ENCODE assay signal across 1 cellular context in genomic region chr6:36499918-36500317, GRCh38.
TF ChIP-seq lines count a peak whose summit lies in the region.

No MANE protein-coding gene starts in this region.

TF ChIP-seq in K562, 482 proteins besides CTCF, POLR2A, EP300 and RAD21:
- no peak for TF ChIP-seq ZNF57 (CRISPR knock-in tag; IDR thresholded peaks at IDR 0.05)
- TF ChIP-seq TCF3 (CRISPR knock-in tag; IDR thresholded peaks at IDR 0.05), result no peak
- TF ChIP-seq ZNF551 (CRISPR knock-in tag; IDR thresholded peaks at IDR 0.05), result no peak
- TF ChIP-seq PRPF4 (IDR thresholded peaks at IDR 0.05; ENCODE audit: insufficient read depth, low read depth, low read length, poor library complexity, severe bottlenecking), result no peak
- no peak for TF ChIP-seq ZHX1 (conservative IDR thresholded peaks at IDR 0.05; ENCODE audit: low read length)
- no peak for TF ChIP-seq POLR2AphosphoS2 (IDR thresholded peaks at IDR 0.05; ENCODE audit: low read length)
- no peak for TF ChIP-seq SMARCA5 (IDR thresholded peaks at IDR 0.05)
- TF ChIP-seq CBFA2T2 (conservative IDR thresholded peaks at IDR 0.05), result no peak
- no peak for TF ChIP-seq TCFL5 (CRISPR knock-in tag; conservative IDR thresholded peaks at IDR 0.05)
